In the genomic region with DNA sequence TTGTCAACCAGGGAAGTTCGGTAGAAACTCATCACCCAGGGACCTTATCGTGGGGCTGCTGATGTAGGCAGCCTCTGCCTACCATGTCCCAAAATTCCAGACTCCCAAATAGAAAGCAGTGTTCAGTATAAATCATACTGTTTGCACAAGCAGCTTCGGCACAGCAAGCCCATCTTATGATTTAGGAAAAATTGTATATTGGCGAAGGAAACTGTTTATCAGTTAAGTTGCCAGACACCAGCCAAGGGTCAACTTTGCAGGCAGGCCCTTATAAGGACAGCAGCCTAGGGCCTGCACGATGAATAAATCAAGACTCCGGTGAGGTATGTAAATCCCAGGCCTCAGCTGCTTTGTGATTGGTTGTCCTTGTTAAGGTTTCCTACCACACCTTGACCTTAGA, we compare ENCODE assay signal across 14 cellular contexts.
"Had no signal": no experiment of that assay in that cellular context is flagged by ENCODE, and none has a peak within 500 bp of the region (broad histone marks: within the 10 kb centered on the region; RNA-seq: fewer than 3 reads in every experiment).

No MANE protein-coding gene starts in this region.

- DNase-seq: activated CD4-positive, alpha-beta T cell treated with anti-CD3 and anti-CD28 coated beads, Interleukin-2, amount 50 U/mL, for 4 hours; activated CD4-positive, CD25-positive, alpha-beta regulatory T cell treated with anti-CD3 and anti-CD28 coated beads, Interleukin-2, amount 50 U/mL, for 72 hours; activated naive CD4-positive, alpha-beta T cell treated with anti-CD3 and anti-CD28 coated beads, Interleukin-2, amount 50 U/mL, for 16 hours; activated T-cell treated with anti-CD3 and anti-CD28 coated beads for 4 hours; foreskin melanocyte; stimulated activated CD4-positive, alpha-beta T cell treated with anti-CD3 and anti-CD28 coated beads, Interleukin-2, amount 100 ng/mL, for 48 hours; substantia nigra; T-helper 1 cell; T1000 had no signal

- ATAC-seq: activated T-helper 17 cell treated with anti-CD3 and anti-CD28 coated beads, Interleukin-2, amount 50 U/mL, for 72 hours; left lobe of liver; SK-N-SH treated with all-trans-retinoic acid at 6 μM for 48 hours; stimulated activated memory B cell treated with anti-CD40 and anti-IgM and Interleukin-4, amounts not matched to agents 10 μg/mL and 1 μg/mL and 100 μg/mL, for 72 hours had no signal

- H3K9me3 Mint-ChIP-seq: activated T-helper 17 cell treated with anti-CD3 and anti-CD28 coated beads, Interleukin-2, amount 50 U/mL, for 72 hours; memory B cell; stimulated activated memory B cell treated with anti-CD40 and anti-IgM and Interleukin-4, amounts not matched to agents 10 μg/mL and 1 μg/mL and 100 μg/mL, for 72 hours had no signal

- H3K4me3 Mint-ChIP-seq: activated T-helper 17 cell treated with anti-CD3 and anti-CD28 coated beads, Interleukin-2, amount 50 U/mL, for 72 hours; memory B cell; stimulated activated memory B cell treated with anti-CD40 and anti-IgM and Interleukin-4, amounts not matched to agents 10 μg/mL and 1 μg/mL and 100 μg/mL, for 72 hours had no signal

- H3K27me3 Mint-ChIP-seq: activated T-helper 17 cell treated with anti-CD3 and anti-CD28 coated beads, Interleukin-2, amount 50 U/mL, for 72 hours; memory B cell; stimulated activated memory B cell treated with anti-CD40 and anti-IgM and Interleukin-4, amounts not matched to agents 10 μg/mL and 1 μg/mL and 100 μg/mL, for 72 hours had no signal
